Comparison of ENCODE assay signal across 1 cellular context in genomic region chr1:109996476-109996875, GRCh38.
TF ChIP-seq lines count a peak whose summit lies in the region.

No MANE protein-coding gene starts in this region.

TF ChIP-seq in HEK293, 187 proteins besides CTCF, POLR2A, EP300 and RAD21 (continued from another document and continues in another):
- TF ChIP-seq PRDM2 (tag by site-specific recombination; IDR thresholded peaks at IDR 0.05; ENCODE audit: borderline replicate concordance) (no peak), ZNF146 (tag by site-specific recombination; IDR thresholded peaks at IDR 0.05) (no peak), ZEB2 (tag by site-specific recombination; IDR thresholded peaks at IDR 0.05) (0 out of 2 replicates have a peak, but pooled peaks have one; percentile 45), ZNF16 (tag by site-specific recombination; IDR thresholded peaks at IDR 0.05; ENCODE audit: low read depth) (no peak), ZBTB21 (tag by site-specific recombination; IDR thresholded peaks at IDR 0.05) (peak; percentile 60; the same call in 1 of the 2 replicates), ZNF214 (tag by site-specific recombination; IDR thresholded peaks at IDR 0.05; ENCODE audit: borderline replicate concordance) (no peak), GLI2 (tag by site-specific recombination; IDR thresholded peaks at IDR 0.05; ENCODE audit: borderline replicate concordance, low read depth) (no peak), ZNF558 (tag by site-specific recombination; IDR thresholded peaks at IDR 0.05) (no peak), ZNF843 (tag by site-specific recombination; IDR thresholded peaks at IDR 0.05) (no peak), ZNF518A (tag by site-specific recombination; conservative IDR thresholded peaks at IDR 0.05; ENCODE audit: low read depth) (no peak), ZBTB49 (tag by site-specific recombination; IDR thresholded peaks at IDR 0.05; ENCODE audit: low read depth) (no peak), ZXDB (tag by site-specific recombination; IDR thresholded peaks at IDR 0.05) (no peak), ZNF132 (tag by site-specific recombination; IDR thresholded peaks at IDR 0.05; ENCODE audit: borderline replicate concordance) (no peak), ZBTB17 (tag by site-specific recombination; IDR thresholded peaks at IDR 0.05) (peak; percentile 21; the same call in 1 of the 2 replicates), ZNF433 (tag by site-specific recombination; IDR thresholded peaks at IDR 0.05; ENCODE audit: low read depth) (no peak), YY2 (tag by site-specific recombination; IDR thresholded peaks at IDR 0.05) (no peak), GFI1B (tag by site-specific recombination; IDR thresholded peaks at IDR 0.05) (no peak), ZNF629 (tag by site-specific recombination; IDR thresholded peaks at IDR 0.05) (peak; percentile 94), HIC1 (tag by site-specific recombination; IDR thresholded peaks at IDR 0.05) (no peak), ZNF354C (tag by site-specific recombination; IDR thresholded peaks at IDR 0.05; ENCODE audit: borderline replicate concordance, low read depth) (no peak), KLF10 (tag by site-specific recombination; IDR thresholded peaks at IDR 0.05) (no peak), ZSCAN18 (tag by site-specific recombination; IDR thresholded peaks at IDR 0.05) (no peak), ZNF148 (tag by site-specific recombination; IDR thresholded peaks at IDR 0.05; ENCODE audit: borderline replicate concordance) (no peak), ZNF639 (tag by site-specific recombination; IDR thresholded peaks at IDR 0.05) (0 out of 2 replicates have a peak, but pooled peaks have one; percentile 27), ZNF626 (tag by site-specific recombination; IDR thresholded peaks at IDR 0.05) (no peak), SALL2 (tag by site-specific recombination; IDR thresholded peaks at IDR 0.05; ENCODE audit: borderline replicate concordance) (no peak), ZNF341 (tag by site-specific recombination; IDR thresholded peaks at IDR 0.05; ENCODE audit: low read depth) (no peak), ZNF211 (tag by site-specific recombination; IDR thresholded peaks at IDR 0.05; ENCODE audit: low read depth) (no peak), ZNF175 (tag by site-specific recombination; IDR thresholded peaks at IDR 0.05) (no peak), PATZ1 (tag by site-specific recombination; IDR thresholded peaks at IDR 0.05) (peak; percentile 31; the same call in 1 of the 2 replicates), ZSCAN30 (tag by site-specific recombination; IDR thresholded peaks at IDR 0.05) (no peak)
